ENCODE assay signal across 8 cellular contexts in the genomic region with DNA sequence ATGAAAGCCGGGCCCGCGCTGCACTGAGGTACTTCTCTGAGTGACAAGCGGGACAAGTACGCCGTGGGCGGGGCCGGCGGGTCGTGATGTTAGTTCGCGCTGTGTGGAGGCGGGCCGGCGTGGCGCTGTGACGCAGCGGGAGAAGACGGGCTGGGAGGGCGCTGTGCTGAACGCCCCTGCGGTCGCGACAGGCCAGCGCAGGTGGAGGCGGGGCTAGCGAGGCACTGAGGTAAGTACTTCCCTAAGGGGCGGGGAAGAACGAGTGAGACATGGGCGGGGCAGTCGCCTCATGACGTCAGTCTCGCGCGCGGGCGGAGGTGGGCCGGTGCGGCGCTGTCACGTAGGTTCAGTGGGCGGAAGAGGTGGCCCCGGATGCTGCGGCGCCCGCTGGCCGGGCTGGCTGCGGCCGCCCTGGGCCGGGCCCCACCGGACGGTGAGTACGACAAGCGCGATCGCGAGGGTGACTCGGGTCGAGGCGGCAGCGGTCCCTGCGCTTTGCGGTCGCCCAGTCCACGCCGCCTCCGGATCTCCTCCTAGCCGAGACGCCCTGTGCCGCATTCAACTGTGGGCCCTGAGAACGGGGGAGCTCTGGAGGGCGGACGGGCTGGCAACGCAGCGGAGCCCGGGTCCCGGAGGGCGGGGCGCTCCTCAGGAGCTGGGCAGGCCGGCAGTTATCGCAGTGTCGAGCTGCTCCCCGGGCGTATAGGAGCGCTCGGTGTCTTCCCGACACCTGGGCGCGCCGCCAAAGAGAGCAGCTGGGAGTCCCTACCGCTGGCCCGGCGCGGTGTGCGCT. TPM values are rescaled to one million over a fixed set of nuclear protein-coding genes. Genes with fewer than 3 reads are reported as not detected.
DNase-seq lines count a peak whose midpoint lies in the region; ATAC-seq, FAIRE-seq and TF ChIP-seq lines count a peak whose summit lies in the region.

A gene with protein sequence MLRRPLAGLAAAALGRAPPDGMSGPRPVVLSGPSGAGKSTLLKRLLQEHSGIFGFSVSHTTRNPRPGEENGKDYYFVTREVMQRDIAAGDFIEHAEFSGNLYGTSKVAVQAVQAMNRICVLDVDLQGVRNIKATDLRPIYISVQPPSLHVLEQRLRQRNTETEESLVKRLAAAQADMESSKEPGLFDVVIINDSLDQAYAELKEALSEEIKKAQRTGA (plus strand): TSS at position 349 of the 793 bp plus-strand sequence. CDS start 24 bp downstream, at position 373.

- H3K9me3 ChIP-seq in right atrium auricular region (no peaks in the 10 kb centered on the region), psoas muscle (no peaks in the 10 kb centered on the region)

- H3K27me3 ChIP-seq in right atrium auricular region (no peaks in the 10 kb centered on the region), psoas muscle (ENCODE audit: insufficient read depth in 3 of 3, low read length in 2 of 3) (no peaks in the 10 kb centered on the region)

- H3K36me3 ChIP-seq in right atrium auricular region (no peaks in the 10 kb centered on the region), psoas muscle (ENCODE audit: insufficient read depth in 1 of 2, low read depth in 1 of 2) (no peaks in the 10 kb centered on the region)

- H3K4me3 ChIP-seq in right atrium auricular region (peak within 1 kb of the TSS; percentile 88 to 92), psoas muscle (peak within 1 kb of the TSS; percentile 89)

- ATAC-seq in GM18502 (IDR thresholded peaks at IDR 0.05; ENCODE audit: poor library complexity, unreplicated experiment) (peak; percentile 94), HG02970 (IDR thresholded peaks at IDR 0.05; ENCODE audit: low FRiP score, unreplicated experiment) (peak; percentile 93), psoas muscle (peak; percentile 89 to 94 (median 92))

- H3K4me1 ChIP-seq in right atrium auricular region (peaks cover 0 to 45% of the 10 kb centered on the region in 2 donors), psoas muscle (peaks cover 30% of the 10 kb centered on the region)

- peak; percentile 96 for FAIRE-seq in urothelium cell line (lab: Jason Lieb, UNC)

- intact Hi-C loops in T-helper 2 cell treated with Interferon-gamma antibody and Interleukin-4, amounts not matched to agents 100 ng/mL and 5 ng/mL, for 36 hours (cut with micrococcal nuclease), result loop anchor here (1.0 to 10.0 kb wide), 11 partner anchors 25 to 655 kb away; a partner anchor contains a TSS
- intact Hi-C loops in psoas muscle (cut with DNase I), result loop anchor here in 1 of 2 donors (1.0 to 10.0 kb wide), 3 partner anchors 22 to 355 kb away; a partner anchor contains a TSS

- H3K27ac ChIP-seq in right atrium auricular region (peak within 1 kb of the TSS; percentile 93 to 96), psoas muscle (peak within 1 kb of the TSS; percentile 97)

- DNase-seq in NCI-H187 treated with DMSO at 0.1 percent for 48 hours (lab: John Stamatoyannopoulos, UW), result peak; percentile 70
- DNase-seq in anterior cingulate cortex (lab: John Stamatoyannopoulos, UW), result peak; percentile 89 to 100 (median 99)
- peak; percentile 100 for DNase-seq in right atrium auricular region (ENCODE audit: low spot score)
- peak; percentile 100 for DNase-seq in psoas muscle
- DNase-seq in urothelium cell line (ENCODE audit: low spot score), result peak; percentile 98

- TF ChIP-seq CTCF in right atrium auricular region (IDR thresholded peaks at IDR 0.05) (no peak), psoas muscle (IDR thresholded peaks at IDR 0.05) (no peak)

- 0% methylated on average over 50 to 95 of the region's 95 CpGs for WGBS in psoas muscle, 3 donors

RNA-seq across cellular contexts. Expression of the gene that starts here (rescaled TPM):
- total RNA-seq in T-helper 2 cell treated with Interferon-gamma antibody and Interleukin-4, amounts not matched to agents 100 ng/mL and 5 ng/mL, for 36 hours, result 240 and 247 TPM in 2 replicates
- total RNA-seq in right atrium auricular region, result 100 to 1,000 TPM; 179 to 277 TPM
- total RNA-seq in psoas muscle, result 100 to 1,000 TPM in 1 of 4 donors, 10 to 100 TPM in 3; 90.2 to 122 (median 92.8) TPM
- polyA plus RNA-seq in psoas muscle, result 100 to 1,000 TPM; 161 to 271 (median 166) TPM

Comparison
In these comparisons a context has a peak if more than half of its experiments do, and no peak if none do; other contexts are left out.
1. Peak in every context shown above with its lines: DNase-seq, ATAC-seq, H3K4me3 ChIP-seq and H3K27ac ChIP-seq.